34 cellular contexts compared by ENCODE assay signal in genomic region chr10:18319628-18320027, GRCh38.
"Had no signal": no experiment of that assay in that cellular context is flagged by ENCODE, and none has a peak within 500 bp of the region (broad histone marks: within the 10 kb centered on the region; RNA-seq: fewer than 3 reads in every experiment).

No MANE protein-coding gene starts in this region.

- H3K4me3 ChIP-seq: adrenal gland, ascending aorta, body of pancreas, breast epithelium, cardiac muscle cell had no signal

- DNase-seq: activated effector memory CD4-positive, alpha-beta T cell treated with anti-CD3 and anti-CD28 coated beads, Interleukin-2, amount 50 U/mL, for 16 hours; activated effector memory CD4-positive, alpha-beta T cell treated with Interleukin-2 at 50 U/mL for 16 hours; activated gamma-delta T cell; activated gamma-delta T cell treated with Interleukin-2 at 50 U/mL for 16 hours; activated naive CD4-positive, alpha-beta T cell; activated naive CD4-positive, alpha-beta T cell treated with anti-CD3 and anti-CD28 coated beads for 36 hours; activated naive CD4-positive, alpha-beta T cell treated with anti-CD3 and anti-CD28 coated beads, Interleukin-2, amount 10 ng/mL, durations not matched to agents 7 days and 5 days; activated naive CD4-positive, alpha-beta T cell treated with anti-CD3 and anti-CD28 coated beads, Interleukin-2, amount 50 U/mL, for 16 hours; activated naive CD4-positive, alpha-beta T cell treated with Interleukin-2 at 50 U/mL for 16 hours; activated naive CD8-positive, alpha-beta T cell treated with anti-CD3 and anti-CD28 coated beads for 36 hours; activated naive CD8-positive, alpha-beta T cell treated with anti-CD3 and anti-CD28 coated beads, Interleukin-2, amount 10 ng/mL, durations not matched to agents 7 days and 5 days; activated naive CD8-positive, alpha-beta T cell treated with anti-CD3 and anti-CD28 coated beads, Interleukin-2, amount 50 U/mL, for 24 hours; activated T-cell treated with anti-CD3 and anti-CD28 coated beads, Interleukin-2, amount 50 U/mL, for 1 hour; activated T-cell treated with anti-CD3 and anti-CD28 coated beads, Interleukin-2, amount 50 U/mL, for 24 hours; activated T-cell treated with anti-CD3 and anti-CD28 coated beads, Interleukin-2, amount 50 U/mL, for 4 hours; activated T-cell treated with anti-CD3 and anti-CD28 coated beads, Interleukin-2, amount 50 U/mL, for 48 hours; activated T-cell treated with anti-CD3 and anti-CD28 coated beads, Interleukin-2, amount 50 U/mL, for 72 hours; adrenal gland; amniotic stem cell; amygdala; anterior cingulate cortex; aorta; body of pancreas; brain microvascular endothelial cell; caudate nucleus; central memory CD4-positive, alpha-beta T cell; cerebellar nuclear complex had no signal

- ATAC-seq: activated naive CD4-positive, alpha-beta T cell treated with anti-CD3 and anti-CD28 coated beads, Interleukin-2, amount 50 U/mL, for 72 hours; activated naive CD8-positive, alpha-beta T cell treated with anti-CD3 and anti-CD28 coated beads, Interleukin-2, amount 50 U/mL, for 24 hours; activated T-cell treated with anti-CD3 and anti-CD28 coated beads, Interleukin-2, amount 50 U/mL, for 4 hours; activated T-cell treated with anti-CD3 and anti-CD28 coated beads, Interleukin-2, amount 50 U/mL, for 72 hours; activated T-helper 17 cell treated with anti-CD3 and anti-CD28 coated beads, Interleukin-2, amount 50 U/mL, for 72 hours; body of pancreas had no signal

- H3K4me1 ChIP-seq: adrenal gland, body of pancreas, breast epithelium had no signal

- H3K27me3 ChIP-seq: adrenal gland, ascending aorta, body of pancreas, brain microvascular endothelial cell, breast epithelium, cardiac muscle cell had no signal

- H3K27ac ChIP-seq: adrenal gland, ascending aorta, body of pancreas, brain microvascular endothelial cell, breast epithelium, cardiac muscle cell had no signal

- H3K9me3 ChIP-seq: adrenal gland, ascending aorta, body of pancreas, breast epithelium had no signal

- FAIRE-seq: astrocyte, bronchial epithelial cell had no signal

- H3K36me3 ChIP-seq: adrenal gland, ascending aorta, brain microvascular endothelial cell, breast epithelium, cardiac muscle cell had no signal
